Comparison of ENCODE assay signal across 1 cellular context in genomic region chrX:40933132-40934078, GRCh38.
A peak's percentile ranks its signal among the peaks of the same experiment; 100 is the strongest.
TF ChIP-seq lines count a peak whose summit lies in the region.

No MANE protein-coding gene starts in this region.

TF ChIP-seq in HEK293, 187 proteins besides CTCF, POLR2A, EP300 and RAD21 (continued from another document):
- no peak for TF ChIP-seq TSHZ1 (tag by site-specific recombination; IDR thresholded peaks at IDR 0.05; ENCODE audit: borderline replicate concordance)
- TF ChIP-seq ZBTB7A (tag by site-specific recombination; IDR thresholded peaks at IDR 0.05; ENCODE audit: low read depth): no peak
- no peak; the same call in 1 of the 2 replicates for TF ChIP-seq ZNF626 (tag by site-specific recombination; IDR thresholded peaks at IDR 0.05)
- no peak for TF ChIP-seq ZNF239 (tag by site-specific recombination; IDR thresholded peaks at IDR 0.05)
- TF ChIP-seq ZNF548 (tag by site-specific recombination; IDR thresholded peaks at IDR 0.05): no peak
- no peak for TF ChIP-seq ZNF155 (tag by site-specific recombination; IDR thresholded peaks at IDR 0.05)
- TF ChIP-seq PRDM10 (tag by site-specific recombination; IDR thresholded peaks at IDR 0.05): peak; percentile 55
- peak; percentile 70 for TF ChIP-seq SP7 (tag by site-specific recombination; IDR thresholded peaks at IDR 0.05)
- TF ChIP-seq ZNF558 (tag by site-specific recombination; IDR thresholded peaks at IDR 0.05): no peak
- TF ChIP-seq ZNF48 (tag by site-specific recombination; IDR thresholded peaks at IDR 0.05): no peak
- TF ChIP-seq ZNF2 (tag by site-specific recombination; IDR thresholded peaks at IDR 0.05): no peak
- no peak for TF ChIP-seq KLF1 (tag by site-specific recombination; IDR thresholded peaks at IDR 0.05)
- no peak for TF ChIP-seq ZNF112 (tag by site-specific recombination; IDR thresholded peaks at IDR 0.05)
- TF ChIP-seq ZNF132 (tag by site-specific recombination; IDR thresholded peaks at IDR 0.05; ENCODE audit: borderline replicate concordance): no peak
- TF ChIP-seq IKZF3 (tag by site-specific recombination; IDR thresholded peaks at IDR 0.05): peak; percentile 91
- TF ChIP-seq ZNF768 (tag by site-specific recombination; IDR thresholded peaks at IDR 0.05): no peak
- TF ChIP-seq ZNF404 (tag by site-specific recombination; IDR thresholded peaks at IDR 0.05): no peak
- TF ChIP-seq ZNF366 (tag by site-specific recombination; conservative IDR thresholded peaks at IDR 0.05): peak; percentile 71
- peak; percentile 42 for TF ChIP-seq ZNF335 (tag by site-specific recombination; conservative IDR thresholded peaks at IDR 0.05)
- no peak for TF ChIP-seq ZBTB6 (tag by site-specific recombination; IDR thresholded peaks at IDR 0.05)
- no peak for TF ChIP-seq ZNF426 (tag by site-specific recombination; IDR thresholded peaks at IDR 0.05)
- no peak for TF ChIP-seq ZNF747 (tag by site-specific recombination; IDR thresholded peaks at IDR 0.05)
- TF ChIP-seq ZBTB11 (tag by site-specific recombination; conservative IDR thresholded peaks at IDR 0.05; ENCODE audit: low read depth): no peak
- peak; percentile 65; the same call in 1 of the 2 replicates for TF ChIP-seq ZEB2 (tag by site-specific recombination; IDR thresholded peaks at IDR 0.05)
